Comparison of ENCODE assay signal across 14 cellular contexts in the genomic region with DNA sequence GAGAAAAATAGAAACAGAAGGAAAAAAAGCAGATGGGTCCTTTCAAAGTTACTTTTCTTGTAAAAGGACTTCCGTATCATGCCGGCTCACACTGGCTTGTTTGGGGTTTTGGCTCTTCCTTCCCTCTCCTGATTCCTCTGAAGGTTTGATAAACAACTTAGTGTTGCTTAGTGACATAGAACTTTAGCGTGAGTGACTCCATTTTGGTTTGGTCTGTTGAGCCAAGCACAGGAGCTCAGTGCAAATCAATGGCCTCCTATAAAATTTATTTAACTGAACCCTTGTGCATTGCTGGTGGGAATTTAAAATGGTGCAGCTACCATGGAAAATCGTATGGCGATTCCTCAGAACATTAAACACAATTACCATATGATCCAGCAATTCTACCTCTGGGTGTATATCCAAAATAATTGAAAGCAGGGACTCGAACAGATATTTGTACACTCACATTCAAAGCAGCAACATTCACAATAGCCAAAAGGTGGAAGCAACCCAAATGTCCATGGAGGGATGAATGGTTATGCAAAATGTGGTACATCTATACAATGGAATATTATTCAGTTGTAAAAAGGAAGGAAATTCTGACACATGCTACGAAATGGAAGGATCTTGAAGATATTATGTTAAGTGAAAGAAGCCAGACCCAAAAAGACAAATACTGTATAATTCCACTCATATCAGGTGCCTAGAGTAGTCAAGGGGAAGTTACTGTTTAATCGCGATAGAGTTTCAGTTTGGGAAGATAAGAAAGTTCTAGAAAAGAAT. TPM values are rescaled to one million over a fixed set of nuclear protein-coding genes. Genes with fewer than 3 reads are reported as not detected.
DNase-seq lines count a peak whose midpoint lies in the region; ATAC-seq and TF ChIP-seq lines count a peak whose summit lies in the region.
"Had no signal": no experiment of that assay in that cellular context is flagged by ENCODE, and none has a peak within 500 bp of the region (broad histone marks: within the 10 kb centered on the region; RNA-seq: fewer than 3 reads in every experiment).

No MANE protein-coding gene starts in this region.

- peaks cover 8% of the 10 kb centered on the region for H3K9me3 Mint-ChIP-seq in activated CD4-positive, alpha-beta T cell treated with anti-CD3 and anti-CD28 coated beads, Interleukin-2, amount 10 ng/mL, durations not matched to agents 24 days and 14 days
- no peaks in the 10 kb centered on the region for H3K9me3 Mint-ChIP-seq in activated naive CD8-positive, alpha-beta T cell (ENCODE audit: low read depth)
- peaks cover 14% of the 10 kb centered on the region for H3K9me3 Mint-ChIP-seq in nephron progenitor cell

- intact Hi-C loops in activated CD4-positive, alpha-beta T cell treated with anti-CD3 and anti-CD28 coated beads, Interleukin-2, amount 10 ng/mL, durations not matched to agents 24 days and 14 days (cut with micrococcal nuclease), result loop anchor here (2.0 to 5.0 kb wide), 2 partner anchors 19 to 81 kb away; a partner anchor contains a TSS
- intact Hi-C loops in left lung (cut with DNase I), result no loop called here

- H3K4me1 ChIP-seq in KMS-11 (ENCODE audit: low read depth, poor library complexity, severe bottlenecking), result peaks cover 57% of the 10 kb centered on the region
- peaks cover 0 to 18% of the 10 kb centered on the region in 2 donors for H3K4me1 ChIP-seq in left lung
- H3K4me1 ChIP-seq: prostate gland had no signal

- H3K4me3 ChIP-seq in KMS-11 (IDR thresholded peaks at IDR 0.05; ENCODE audit: insufficient read depth, low read depth, low read length) (no peak overlapping the region), left lung (no peak overlapping the region)

- H3K36me3 Mint-ChIP-seq in activated CD4-positive, alpha-beta T cell treated with anti-CD3 and anti-CD28 coated beads, Interleukin-2, amount 10 ng/mL, durations not matched to agents 24 days and 14 days (ENCODE audit: low read depth), result peaks cover 2% of the 10 kb centered on the region
- no peaks in the 10 kb centered on the region for H3K36me3 Mint-ChIP-seq in activated naive CD8-positive, alpha-beta T cell
- peaks cover 7% of the 10 kb centered on the region for H3K36me3 Mint-ChIP-seq in nephron progenitor cell (ENCODE audit: low read depth)

- H3K27ac Mint-ChIP-seq in activated CD4-positive, alpha-beta T cell treated with anti-CD3 and anti-CD28 coated beads, Interleukin-2, amount 10 ng/mL, durations not matched to agents 24 days and 14 days, result no peak overlapping the region
- no peak overlapping the region for H3K27ac Mint-ChIP-seq in activated naive CD8-positive, alpha-beta T cell
- H3K27ac Mint-ChIP-seq in nephron progenitor cell, result no peak overlapping the region

- ATAC-seq in HG02642 (IDR thresholded peaks at IDR 0.05; ENCODE audit: poor library complexity, unreplicated experiment) (no peak), left lung (no peak)

- H3K27me3 Mint-ChIP-seq in activated CD4-positive, alpha-beta T cell treated with anti-CD3 and anti-CD28 coated beads, Interleukin-2, amount 10 ng/mL, durations not matched to agents 24 days and 14 days, result peaks cover 17% of the 10 kb centered on the region
- peaks cover 1% of the 10 kb centered on the region for H3K27me3 Mint-ChIP-seq in activated naive CD8-positive, alpha-beta T cell
- peaks cover 3% of the 10 kb centered on the region for H3K27me3 Mint-ChIP-seq in nephron progenitor cell (ENCODE audit: low read depth, poor library complexity)

- H3K9me3 ChIP-seq in left lung, result no peaks in the 10 kb centered on the region
- H3K9me3 ChIP-seq: body of pancreas, prostate gland, upper lobe of left lung had no signal

- H4K20me1 ChIP-seq in KMS-11 (ENCODE audit: insufficient read depth), result no peaks in the 10 kb centered on the region

- H2AFZ ChIP-seq in KMS-11 (ENCODE audit: low read depth), result no peak overlapping the region

- H3K27me3 ChIP-seq in KMS-11 (ENCODE audit: insufficient read depth, low read depth) (no peaks in the 10 kb centered on the region), left lung (peaks cover 0 to 14% of the 10 kb centered on the region in 2 donors)
- H3K27me3 ChIP-seq: body of pancreas had no signal

- peaks cover 27% of the 10 kb centered on the region for H3K4me1 Mint-ChIP-seq in activated CD4-positive, alpha-beta T cell treated with anti-CD3 and anti-CD28 coated beads, Interleukin-2, amount 10 ng/mL, durations not matched to agents 24 days and 14 days
- peaks cover 16% of the 10 kb centered on the region for H3K4me1 Mint-ChIP-seq in activated naive CD8-positive, alpha-beta T cell (ENCODE audit: low read depth)
- H3K4me1 Mint-ChIP-seq in nephron progenitor cell, result peaks cover 37% of the 10 kb centered on the region

- no peaks in the 10 kb centered on the region for H3K79me2 ChIP-seq in KMS-11 (ENCODE audit: insufficient read depth, low read depth)

- H3K4me2 ChIP-seq in KMS-11, result peak overlapping the region; percentile 82

- H3K9ac ChIP-seq in KMS-11, result no peak overlapping the region

- H3K27ac ChIP-seq in KMS-11 (no peak overlapping the region), left lung (no peak overlapping the region)

- no peak for DNase-seq in activated CD4-positive, alpha-beta T cell treated with anti-CD3 and anti-CD28 coated beads, Interleukin-2, amount 10 ng/mL, durations not matched to agents 24 days and 14 days
- no peak for DNase-seq in activated CD4-positive, alpha-beta T cell treated with anti-CD3 and anti-CD28 coated beads for 1 hour
- DNase-seq in nephron progenitor cell, result no peak
- no peak for DNase-seq in NCI-H1105 treated with DMSO at 0.1 percent for 48 hours (lab: John Stamatoyannopoulos, UW)
- DNase-seq in left lung, result no peak
- DNase-seq: body of pancreas; NCI-H1417; stimulated activated CD4-positive, alpha-beta T cell treated with anti-CD3 and anti-CD28 coated beads, Interleukin-15, amount 100 ng/mL, for 24 hours; T1000; upper lobe of left lung had no signal

- TF ChIP-seq CTCF in KMS-11 (conservative IDR thresholded peaks at IDR 0.05; ENCODE audit: low read depth, low read length), result no peak
- no peak for TF ChIP-seq CTCF in nephron progenitor cell (IDR thresholded peaks at IDR 0.05)
- no peak for TF ChIP-seq CTCF in left lung (IDR thresholded peaks at IDR 0.05)

- H3K4me3 Mint-ChIP-seq in activated CD4-positive, alpha-beta T cell treated with anti-CD3 and anti-CD28 coated beads, Interleukin-2, amount 10 ng/mL, durations not matched to agents 24 days and 14 days, result peak overlapping the region; percentile 94
- peak overlapping the region; percentile 90 for H3K4me3 Mint-ChIP-seq in activated naive CD8-positive, alpha-beta T cell
- H3K4me3 Mint-ChIP-seq in nephron progenitor cell, result peak overlapping the region; percentile 65

- H3K36me3 ChIP-seq in KMS-11 (ENCODE audit: insufficient read depth) (no peaks in the 10 kb centered on the region), left lung (no peaks in the 10 kb centered on the region)
- H3K36me3 ChIP-seq: prostate gland, upper lobe of left lung had no signal

RNA-seq across cellular contexts. Expression of a gene that starts 1.1 kb away (rescaled TPM):
- total RNA-seq in activated CD4-positive, alpha-beta T cell treated with anti-CD3 and anti-CD28 coated beads, Interleukin-2, amount 10 ng/mL, durations not matched to agents 24 days and 14 days, result 11.8 and 12.9 TPM in 2 replicates
- 10 to 100 TPM; 13.1 to 19.5 TPM for total RNA-seq in left lung

RNA-seq across cellular contexts. Expression of a gene that starts 18.8 kb away (rescaled TPM):
- total RNA-seq in activated CD4-positive, alpha-beta T cell treated with anti-CD3 and anti-CD28 coated beads, Interleukin-2, amount 10 ng/mL, durations not matched to agents 24 days and 14 days, result 0.77 and 1.1 TPM in 2 replicates
- 10 to 100 TPM; 22.5 to 34.2 TPM for total RNA-seq in left lung

RNA-seq across cellular contexts. Expression of a gene that starts 23.6 kb away (rescaled TPM):
- total RNA-seq in activated CD4-positive, alpha-beta T cell treated with anti-CD3 and anti-CD28 coated beads, Interleukin-2, amount 10 ng/mL, durations not matched to agents 24 days and 14 days, result 0.17 and 0.75 TPM in 2 replicates
- 1 to 10 TPM in 1 of 2 donors, under 1 TPM in 1; 0.55 to 1.2 TPM for total RNA-seq in left lung

RNA-seq across cellular contexts. Expression of a gene that starts 24.3 kb away (rescaled TPM):
- 3.0 and 3.2 TPM in 2 replicates for total RNA-seq in activated CD4-positive, alpha-beta T cell treated with anti-CD3 and anti-CD28 coated beads, Interleukin-2, amount 10 ng/mL, durations not matched to agents 24 days and 14 days
- 10 to 100 TPM; 11.7 to 15.1 TPM for total RNA-seq in left lung

RNA-seq across cellular contexts. Expression of a gene that starts 48.5 kb away (rescaled TPM):
- 99.9 and 100 TPM in 2 replicates for total RNA-seq in activated CD4-positive, alpha-beta T cell treated with anti-CD3 and anti-CD28 coated beads, Interleukin-2, amount 10 ng/mL, durations not matched to agents 24 days and 14 days
- 10 to 100 TPM; 42.6 to 63.2 TPM for total RNA-seq in left lung

Comparison
In these comparisons a context has a peak if more than half of its experiments do, and no peak if none do; other contexts are left out.
1. RNA of a gene that starts 18.8 kb away (total RNA-seq): 22.5 to 34.2 TPM in left lung; 0.77 to 1.1 TPM in activated CD4-positive, alpha-beta T cell treated with anti-CD3 and anti-CD28 coated beads, Interleukin-2, amount 10 ng/mL, durations not matched to agents 24 days and 14 days; every median in the first group is over 10 times any median in the second.
2. Peak in every context shown above with its lines, with median percentiles within 50 percentile points of each other: H3K4me3 Mint-ChIP-seq.